18 cellular contexts compared by ENCODE assay signal in the genomic region with DNA sequence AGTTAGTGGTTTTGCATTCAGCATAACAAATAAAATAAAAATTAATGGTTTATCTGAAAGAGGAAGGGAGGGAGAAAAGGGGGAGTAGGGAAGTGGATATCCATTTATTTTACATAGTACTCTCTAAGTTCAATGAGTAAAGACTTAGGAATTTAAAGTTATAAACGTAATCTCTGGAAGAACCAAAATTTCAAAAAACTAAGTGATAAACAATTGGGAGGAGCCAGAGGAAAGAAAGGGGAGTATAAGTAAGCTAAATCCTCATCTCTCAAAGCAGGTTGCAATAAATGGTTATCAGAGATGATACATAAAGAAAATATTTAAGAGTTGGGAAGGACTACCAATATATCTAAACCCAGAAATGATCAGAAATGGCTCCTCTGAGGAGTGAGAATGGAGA.
"Had no signal": no experiment of that assay in that cellular context is flagged by ENCODE, and none has a peak within 500 bp of the region (broad histone marks: within the 10 kb centered on the region; RNA-seq: fewer than 3 reads in every experiment).

No MANE protein-coding gene starts in this region.

- DNase-seq: activated CD4-positive, alpha-beta T cell treated with anti-CD3 and anti-CD28 coated beads, Interleukin-2, amount 10 ng/mL, durations not matched to agents 24 days and 14 days; activated CD8-positive, alpha-beta memory T cell treated with anti-CD3 and anti-CD28 coated beads, Interleukin-2, amount 10 ng/mL, durations not matched to agents 7 days and 5 days; activated CD8-positive, alpha-beta T cell treated with anti-CD3 and anti-CD28 coated beads for 36 hours; endodermal cell; esophagus squamous epithelium; foreskin melanocyte; immature natural killer cell; left ventricle myocardium inferior; pancreas; right cardiac atrium; stimulated activated CD4-positive, alpha-beta T cell treated with anti-CD3 and anti-CD28 coated beads, Interleukin-2, amount 100 ng/mL, for 24 hours; stomach; transverse colon had no signal

- H3K4me3 ChIP-seq: coronary artery, esophagus squamous epithelium, hepatocyte, left ventricle myocardium inferior, pancreas, skin epidermis, stomach, suprapubic skin, transverse colon had no signal

- H3K27ac ChIP-seq: coronary artery, esophagus squamous epithelium, hepatocyte, left ventricle myocardium inferior, pancreas, skin epidermis, stomach, suprapubic skin, transverse colon, VCaP had no signal
